In genomic region chr11:43578346-43579170, GRCh38 we compare ENCODE assay signal across 7 cellular contexts.
DNase-seq lines count a peak whose midpoint lies in the region; ATAC-seq, FAIRE-seq and TF ChIP-seq lines count a peak whose summit lies in the region.

No MANE protein-coding gene starts in this region.

- H3K27ac ChIP-seq in RWPE2 (ENCODE audit: poor library complexity, severe bottlenecking) (no peak overlapping the region), esophagus squamous epithelium (no peak overlapping the region)

- DNase-seq in H7 (peak; percentile 52), RWPE2 (ENCODE audit: low spot score) (no peak), esophagus squamous epithelium (lab: John Stamatoyannopoulos, UW) (no peak), GM12891 (ENCODE audit: insufficient read length, low spot score) (no peak), NCI-H1048 (lab: John Stamatoyannopoulos, UW) (no peak)

- intact Hi-C loops in esophagus squamous epithelium (cut with DNase I) = no loop called here

- H3K4me3 ChIP-seq in H7 (ENCODE audit: insufficient read depth, low read depth, low read length) (peak overlapping the region; percentile 56), RWPE2 (ENCODE audit: severe bottlenecking) (no peak overlapping the region), esophagus squamous epithelium (peak overlapping the region; percentile 20 to 67 (median 43)), skeletal muscle satellite cell (ENCODE audit: low read length) (peak overlapping the region; percentile 66)

- TF ChIP-seq CTCF in RWPE2 (IDR thresholded peaks at IDR 0.05; ENCODE audit: poor library complexity, severe bottlenecking) (no peak), esophagus squamous epithelium (IDR thresholded peaks at IDR 0.05) (no peak)

- H3K27me3 ChIP-seq in H7 (ENCODE audit: control insufficient read depth, insufficient read depth, low read length) = peaks cover 95% of the 10 kb centered on the region
- peaks cover 98% of the 10 kb centered on the region for H3K27me3 ChIP-seq in RWPE2 (ENCODE audit: insufficient read depth, poor library complexity, severe bottlenecking)
- H3K27me3 ChIP-seq in esophagus squamous epithelium = peaks cover 16 to 100% (median 64%) of the 10 kb centered on the region in 4 donors
- peaks cover 93% of the 10 kb centered on the region for H3K27me3 ChIP-seq in skeletal muscle satellite cell (ENCODE audit: control insufficient read depth, insufficient read depth, low read length)

- TF ChIP-seq POLR2A in esophagus squamous epithelium (IDR thresholded peaks at IDR 0.05) = no peak
- no peak for TF ChIP-seq POLR2A in GM12891 (IDR thresholded peaks at IDR 0.05; ENCODE audit: low read depth, low read length)

- ATAC-seq in RWPE2 (ENCODE audit: low read depth) = peak; percentile 31; the same call in 2 of the 3 replicates
- ATAC-seq in GM18502 (IDR thresholded peaks at IDR 0.05; ENCODE audit: poor library complexity, unreplicated experiment) = no peak

- no peaks in the 10 kb centered on the region for H3K36me3 ChIP-seq in H7 (replicated peaks; ENCODE audit: control insufficient read depth, insufficient read depth, low read length)
- no peaks in the 10 kb centered on the region for H3K36me3 ChIP-seq in RWPE2 (ENCODE audit: low read depth)
- H3K36me3 ChIP-seq in esophagus squamous epithelium = no peaks in the 10 kb centered on the region
- H3K36me3 ChIP-seq in skeletal muscle satellite cell (ENCODE audit: insufficient read depth, low read length) = no peaks in the 10 kb centered on the region

- peak overlapping the region; percentile 95 for H3K4me2 ChIP-seq in skeletal muscle satellite cell (ENCODE audit: low read length)

- no peak for FAIRE-seq in GM12891 (lab: Jason Lieb, UNC)

- H3K9me3 ChIP-seq in RWPE2 (ENCODE audit: severe bottlenecking) = no peaks in the 10 kb centered on the region
- no peaks in the 10 kb centered on the region for H3K9me3 ChIP-seq in esophagus squamous epithelium
- H3K9me3 ChIP-seq in skeletal muscle satellite cell (replicated peaks; ENCODE audit: low read length) = no peaks in the 10 kb centered on the region

- 2 to 8% methylated on average over 8 to 14 of the region's 35 CpGs for WGBS in esophagus squamous epithelium, 2 donors

- H3K4me1 ChIP-seq in RWPE2 (ENCODE audit: insufficient read depth, poor library complexity, severe bottlenecking) = no peaks in the 10 kb centered on the region
- H3K4me1 ChIP-seq in esophagus squamous epithelium = peaks cover 28 to 72% (median 42%) of the 10 kb centered on the region in 3 donors
- peaks cover 41% of the 10 kb centered on the region for H3K4me1 ChIP-seq in skeletal muscle satellite cell (ENCODE audit: control insufficient read depth, insufficient read depth, low read length)

- H3K9ac ChIP-seq in skeletal muscle satellite cell (ENCODE audit: low read depth, low read length) = no peak overlapping the region

TF ChIP-seq in GM12891, 5 proteins besides CTCF, POLR2A, EP300 and RAD21:
- no peak for TF ChIP-seq TAF1 (IDR thresholded peaks at IDR 0.05; ENCODE audit: low read depth, low read length)
